Comparison of ENCODE assay signal across 20 cellular contexts in the genomic region with DNA sequence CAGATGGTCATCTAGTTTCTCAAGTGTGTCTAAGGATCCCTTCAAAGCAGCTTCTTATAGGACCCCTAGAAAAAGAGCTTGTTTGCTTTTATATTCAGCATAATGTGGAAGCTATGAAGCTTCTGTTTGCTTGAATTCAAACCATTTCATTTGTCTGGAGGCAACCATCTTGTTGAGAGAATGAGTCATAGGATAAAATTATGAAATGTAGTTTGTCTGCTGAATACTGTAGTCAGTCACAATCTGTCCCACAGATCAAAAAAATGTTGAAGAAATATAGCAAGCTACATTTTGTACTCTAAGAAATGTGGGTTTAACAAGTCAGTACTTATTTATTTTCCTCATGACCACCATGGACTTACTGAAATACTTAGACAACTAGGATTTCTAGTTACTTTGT.
DNase-seq lines count a peak whose midpoint lies in the region; ATAC-seq and TF ChIP-seq lines count a peak whose summit lies in the region.
"Had no signal": no experiment of that assay in that cellular context is flagged by ENCODE, and none has a peak within 500 bp of the region (broad histone marks: within the 10 kb centered on the region; RNA-seq: fewer than 3 reads in every experiment).

No MANE protein-coding gene starts in this region.

- no peaks in the 10 kb centered on the region for H3K79me1 ChIP-seq in mesenchymal stem cell (replicated peaks; ENCODE audit: low read length, poor library complexity, severe bottlenecking)

- no peaks in the 10 kb centered on the region for H3K4me1 ChIP-seq in mesenchymal stem cell (ENCODE audit: control insufficient read depth, insufficient read depth, low read depth, low read length)
- H3K4me1 ChIP-seq: gastrocnemius medialis, prostate gland, vagina had no signal

- no peak overlapping the region for H2AK5ac ChIP-seq in mesenchymal stem cell (ENCODE audit: low read length, severe bottlenecking)

- no peak overlapping the region for H3K4me2 ChIP-seq in mesenchymal stem cell (ENCODE audit: low read length, poor library complexity, severe bottlenecking)

- peak overlapping the region; percentile 53 for H3K9ac ChIP-seq in mesenchymal stem cell (ENCODE audit: low read length)

- H4K8ac ChIP-seq in mesenchymal stem cell (ENCODE audit: low read length): no peak overlapping the region

- H3K27ac ChIP-seq in coronary artery (peak overlapping the region; percentile 24 to 49), mesenchymal stem cell (ENCODE audit: low read length, poor library complexity, severe bottlenecking) (no peak overlapping the region)
- H3K27ac ChIP-seq: gastrocnemius medialis, HL-60, prostate gland, vagina had no signal

- H3K4ac ChIP-seq in mesenchymal stem cell (ENCODE audit: low read depth in 1 of 2, low read length in 2 of 2): no peak overlapping the region

- H4K91ac ChIP-seq in mesenchymal stem cell (ENCODE audit: low read length): no peak overlapping the region

- H3K4me3 ChIP-seq in coronary artery (no peak overlapping the region), mesenchymal stem cell (ENCODE audit: insufficient read depth in 1 of 2, low read depth in 1 of 2, low read length in 2 of 2) (no peak overlapping the region)
- H3K4me3 ChIP-seq: gastrocnemius medialis, K562, prostate gland, vagina had no signal

- H2BK120ac ChIP-seq in mesenchymal stem cell (ENCODE audit: low read depth, low read length): no peak overlapping the region

- DNase-seq in Ammon's horn (ENCODE audit: low spot score): peak; percentile 7
- peak; percentile 75 for DNase-seq in NCI-H524 treated with DMSO at 0.1 percent for 48 hours (lab: John Stamatoyannopoulos, UW)
- no peak for DNase-seq in coronary artery (ENCODE audit: low spot score)
- no peak for DNase-seq in mesenchymal stem cell
- no peak for DNase-seq in NCI-H526 treated with DMSO at 0.1 percent for 48 hours (lab: John Stamatoyannopoulos, UW)
- DNase-seq in NCI-H2029 (lab: John Stamatoyannopoulos, UW): no peak
- DNase-seq in NCI-H226: no peak
- DNase-seq: activated CD8-positive, alpha-beta memory T cell treated with anti-CD3 and anti-CD28 coated beads, Interleukin-2, amount 10 ng/mL, durations not matched to agents 7 days and 5 days; activated effector memory CD4-positive, alpha-beta T cell treated with anti-CD3 and anti-CD28 coated beads, Interleukin-2, amount 50 U/mL, for 16 hours; CD4-positive, alpha-beta memory T cell; gastrocnemius medialis; naive thymus-derived CD8-positive, alpha-beta T cell; NCI-H1092 had no signal

- no peak for ATAC-seq in GM19351 (IDR thresholded peaks at IDR 0.05; ENCODE audit: unreplicated experiment)
- ATAC-seq: activated CD8-positive, alpha-beta memory T cell treated with anti-CD3 and anti-CD28 coated beads, Interleukin-2, amount 10 ng/mL, durations not matched to agents 7 days and 5 days; gastrocnemius medialis; K562; naive thymus-derived CD8-positive, alpha-beta T cell; Right ventricle myocardium inferior; WTC11 had no signal

- H3K18ac ChIP-seq in mesenchymal stem cell (ENCODE audit: low read depth in 1 of 2, low read length in 2 of 2): no peak overlapping the region

- no peak overlapping the region for H3K14ac ChIP-seq in mesenchymal stem cell (ENCODE audit: low read length in 2 of 2)

- H3K36me3 ChIP-seq in mesenchymal stem cell (ENCODE audit: control insufficient read depth in 1 of 2, insufficient read depth in 2 of 2, low read depth in 1 of 2, low read length in 2 of 2): no peaks in the 10 kb centered on the region
- H3K36me3 ChIP-seq: gastrocnemius medialis, prostate gland, vagina had no signal

- no peak overlapping the region for H2BK5ac ChIP-seq in mesenchymal stem cell (ENCODE audit: low read depth, low read length, poor library complexity, severe bottlenecking)

- H3K9me3 ChIP-seq in mesenchymal stem cell (ENCODE audit: control insufficient read depth, low read length): no peaks in the 10 kb centered on the region
- H3K9me3 ChIP-seq: gastrocnemius medialis, prostate gland, vagina had no signal

- H3K27me3 ChIP-seq in mesenchymal stem cell (ENCODE audit: control insufficient read depth in 1 of 2, insufficient read depth in 1 of 2, low read length in 2 of 2): no peaks in the 10 kb centered on the region
- H3K27me3 ChIP-seq: gastrocnemius medialis, vagina had no signal

- no peak overlapping the region for H2BK15ac ChIP-seq in mesenchymal stem cell (ENCODE audit: low read depth, poor library complexity, severe bottlenecking)

- H2BK12ac ChIP-seq in mesenchymal stem cell (ENCODE audit: low read length in 2 of 2): no peak overlapping the region

- TF ChIP-seq CTCF in coronary artery (IDR thresholded peaks at IDR 0.05): no peak

- no peak overlapping the region for H2AFZ ChIP-seq in mesenchymal stem cell (ENCODE audit: low read depth, low read length)

- no peak overlapping the region for H3K23ac ChIP-seq in mesenchymal stem cell (ENCODE audit: low read length in 2 of 2)

Comparison
In these comparisons a context has a peak if more than half of its experiments do, and no peak if none do; other contexts are left out.
1. DNase-seq: peak in Ammon's horn (single experiment) and NCI-H524 treated with DMSO at 0.1 percent for 48 hours (single experiment); none in coronary artery (single experiment), mesenchymal stem cell (single experiment), NCI-H526 treated with DMSO at 0.1 percent for 48 hours (single experiment), NCI-H2029 (single experiment) and NCI-H226 (single experiment).